1 cellular context compared by ENCODE assay signal in the genomic region with DNA sequence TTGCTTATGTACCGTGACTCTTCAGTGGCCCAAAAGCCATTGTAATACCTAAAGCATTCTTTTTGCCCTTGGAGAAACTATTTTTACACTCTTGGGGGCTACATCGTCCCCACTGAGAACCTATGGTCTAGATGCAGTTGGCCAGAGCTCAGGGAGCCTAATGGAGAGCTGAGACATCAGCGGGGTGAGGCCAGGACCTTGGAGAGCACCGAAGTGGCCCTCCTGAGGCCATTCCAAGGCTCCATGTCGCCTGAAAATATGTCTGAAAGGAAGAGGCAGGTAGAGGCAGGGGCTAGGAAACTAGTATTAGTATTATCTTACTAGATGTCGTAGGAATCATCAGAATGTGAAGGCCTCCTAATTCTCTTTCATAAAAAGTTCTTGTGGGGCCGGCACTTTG.
TF ChIP-seq lines count a peak whose summit lies in the region.

No MANE protein-coding gene starts in this region.

TF ChIP-seq in A549, 52 proteins besides CTCF, POLR2A, EP300 and RAD21 (continued from another document):
- TF ChIP-seq, protein P1, sequence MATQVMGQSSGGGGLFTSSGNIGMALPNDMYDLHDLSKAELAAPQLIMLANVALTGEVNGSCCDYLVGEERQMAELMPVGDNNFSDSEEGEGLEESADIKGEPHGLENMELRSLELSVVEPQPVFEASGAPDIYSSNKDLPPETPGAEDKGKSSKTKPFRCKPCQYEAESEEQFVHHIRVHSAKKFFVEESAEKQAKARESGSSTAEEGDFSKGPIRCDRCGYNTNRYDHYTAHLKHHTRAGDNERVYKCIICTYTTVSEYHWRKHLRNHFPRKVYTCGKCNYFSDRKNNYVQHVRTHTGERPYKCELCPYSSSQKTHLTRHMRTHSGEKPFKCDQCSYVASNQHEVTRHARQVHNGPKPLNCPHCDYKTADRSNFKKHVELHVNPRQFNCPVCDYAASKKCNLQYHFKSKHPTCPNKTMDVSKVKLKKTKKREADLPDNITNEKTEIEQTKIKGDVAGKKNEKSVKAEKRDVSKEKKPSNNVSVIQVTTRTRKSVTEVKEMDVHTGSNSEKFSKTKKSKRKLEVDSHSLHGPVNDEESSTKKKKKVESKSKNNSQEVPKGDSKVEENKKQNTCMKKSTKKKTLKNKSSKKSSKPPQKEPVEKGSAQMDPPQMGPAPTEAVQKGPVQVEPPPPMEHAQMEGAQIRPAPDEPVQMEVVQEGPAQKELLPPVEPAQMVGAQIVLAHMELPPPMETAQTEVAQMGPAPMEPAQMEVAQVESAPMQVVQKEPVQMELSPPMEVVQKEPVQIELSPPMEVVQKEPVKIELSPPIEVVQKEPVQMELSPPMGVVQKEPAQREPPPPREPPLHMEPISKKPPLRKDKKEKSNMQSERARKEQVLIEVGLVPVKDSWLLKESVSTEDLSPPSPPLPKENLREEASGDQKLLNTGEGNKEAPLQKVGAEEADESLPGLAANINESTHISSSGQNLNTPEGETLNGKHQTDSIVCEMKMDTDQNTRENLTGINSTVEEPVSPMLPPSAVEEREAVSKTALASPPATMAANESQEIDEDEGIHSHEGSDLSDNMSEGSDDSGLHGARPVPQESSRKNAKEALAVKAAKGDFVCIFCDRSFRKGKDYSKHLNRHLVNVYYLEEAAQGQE (IDR thresholded peaks at IDR 0.05), result peak; percentile 90
- 0 out of 2 replicates have a peak, but pooled peaks have one; percentile 50 for TF ChIP-seq EHMT2 (IDR thresholded peaks at IDR 0.05; ENCODE audit: low read depth)
